ENCODE assay signal across 37 cellular contexts in genomic region chr6:15082708-15083107, GRCh38.
DNase-seq lines count a peak whose midpoint lies in the region; ATAC-seq, FAIRE-seq and TF ChIP-seq lines count a peak whose summit lies in the region.
"Had no signal": no experiment of that assay in that cellular context is flagged by ENCODE, and none has a peak within 500 bp of the region (broad histone marks: within the 10 kb centered on the region; RNA-seq: fewer than 3 reads in every experiment).

No MANE protein-coding gene starts in this region.

- H3K9me1 ChIP-seq in IMR-90 (ENCODE audit: insufficient read depth, low read length): no peaks in the 10 kb centered on the region
- no peaks in the 10 kb centered on the region for H3K9me1 ChIP-seq in K562 (ENCODE audit: control insufficient read depth, insufficient read depth, low read length)

- H2AFZ ChIP-seq in GM23338 (peak overlapping the region; percentile 56; the same call in 1 of the 2 replicates), IMR-90 (replicated peaks; ENCODE audit: low read length, poor library complexity) (peak overlapping the region; percentile 49), K562 (ENCODE audit: low read depth, low read length) (no peak overlapping the region), H1 (ENCODE audit: low read length) (no peak overlapping the region)

- H3K18ac ChIP-seq in IMR-90 (ENCODE audit: low read depth, low read length) (no peak overlapping the region), H1 (ENCODE audit: extremely low read depth, low read length) (peak overlapping the region; percentile 36; the same call in 1 of the 2 replicates)

- FAIRE-seq in K562 (lab: Jason Lieb, UNC) (no peak), H1 (lab: Jason Lieb, UNC) (no peak), kidney (lab: Jason Lieb, UNC) (no peak)
- FAIRE-seq: A204.1, A549, D721Med had no signal

- H4K8ac ChIP-seq in IMR-90 (ENCODE audit: low read depth in 2 of 2, low read length in 2 of 2): no peak overlapping the region
- no peak overlapping the region for H4K8ac ChIP-seq in H1 (ENCODE audit: extremely low read depth, insufficient read depth, low read length)

- peaks cover 4% of the 10 kb centered on the region for H3K27me3 Mint-ChIP-seq in GM23338 (ENCODE audit: insufficient read depth, low read depth, poor library complexity)
- H3K27me3 Mint-ChIP-seq: CD4-positive, alpha-beta T cell had no signal

- no peak overlapping the region for H3K56ac ChIP-seq in IMR-90 (ENCODE audit: extremely low read depth, insufficient read depth, low read length)
- no peak overlapping the region for H3K56ac ChIP-seq in H1 (replicated peaks; ENCODE audit: insufficient read length, low read depth, low read length)

- TF ChIP-seq CTCF in GM23338 (conservative IDR thresholded peaks at IDR 0.05; ENCODE audit: low read depth in 2 of 2) (no peak), IMR-90 (conservative IDR thresholded peaks at IDR 0.05; ENCODE audit: low read depth, low read length) (no peak), K562 (IDR thresholded peaks at IDR 0.05 in 2 of 3, conservative IDR thresholded peaks at IDR 0.05 in 1 of 3; ENCODE audit: insufficient read depth in 2 of 3, low read depth in 1 of 3, low read length in 3 of 3) (no peak), H1 (IDR thresholded peaks at IDR 0.05; ENCODE audit: control extremely low read depth in 1 of 3, insufficient read depth in 1 of 3, low read depth in 1 of 3, low read length in 3 of 3) (no peak), kidney (IDR thresholded peaks at IDR 0.05; ENCODE audit: borderline replicate concordance, extremely low read depth, insufficient read depth) (no peak)

- H3K4ac ChIP-seq in IMR-90 (ENCODE audit: low read depth, low read length) (no peak overlapping the region), H1 (replicated peaks; ENCODE audit: insufficient read length, low read depth, low read length) (no peak overlapping the region)

- H3K36me3 Mint-ChIP-seq in GM23338 (ENCODE audit: low read depth): no peaks in the 10 kb centered on the region; the same call in 2 of the 3 replicates
- H3K36me3 Mint-ChIP-seq: CD14-positive monocyte; CD4-positive, alpha-beta memory T cell; CD4-positive, CD25-positive, alpha-beta regulatory T cell; CD8-positive, alpha-beta memory T cell; CD8-positive, alpha-beta T cell had no signal

- H2BK5ac ChIP-seq in IMR-90 (ENCODE audit: low read depth, low read length, poor library complexity, severe bottlenecking) (no peak overlapping the region), H1 (ENCODE audit: low read depth, low read length) (peak overlapping the region; percentile 40; the same call in 1 of the 2 replicates)

- no peak overlapping the region for H3K27ac ChIP-seq in GM23338 (ENCODE audit: low read depth)
- no peak overlapping the region for H3K27ac ChIP-seq in IMR-90 (ENCODE audit: insufficient read depth, low read length)
- H3K27ac ChIP-seq in K562 (ENCODE audit: extremely low read depth, low read depth, low read length): 0 out of 3 replicates have a peak overlapping the region, but pooled peaks have one; percentile 36
- no peak overlapping the region for H3K27ac ChIP-seq in H1 (ENCODE audit: low read depth, low read length)
- no peak overlapping the region for H3K27ac ChIP-seq in kidney (ENCODE audit: low read depth in 2 of 2, low read length in 2 of 2)
- H3K27ac ChIP-seq: 22Rv1, A549, BLaER1, C4-2B had no signal

- in situ Hi-C loops in IMR-90 (cut with MboI; ENCODE audit: low sequenced_read_pairs): no loop called here
- in situ Hi-C loops in K562 (cut with MboI): no loop called here

- ATAC-seq in GM23338 (no peak), IMR-90 (ENCODE audit: low read depth) (no peak), K562 (no peak), HG02870 (IDR thresholded peaks at IDR 0.05; ENCODE audit: unreplicated experiment) (no peak), GM18519 (IDR thresholded peaks at IDR 0.05; ENCODE audit: low FRiP score, unreplicated experiment) (no peak)
- ATAC-seq: A549; CD8-positive, alpha-beta T cell had no signal

- H3K9me3 Mint-ChIP-seq in GM23338: no peaks in the 10 kb centered on the region
- H3K9me3 Mint-ChIP-seq: CD14-positive monocyte; CD4-positive, alpha-beta memory T cell; CD4-positive, alpha-beta T cell; CD4-positive, CD25-positive, alpha-beta regulatory T cell; CD8-positive, alpha-beta memory T cell; CD8-positive, alpha-beta T cell had no signal

- H2BK12ac ChIP-seq in H1 (ENCODE audit: low read depth, low read length): peak overlapping the region; percentile 97; the same call in 1 of the 2 replicates

- WGBS in IMR-90 (ENCODE audit: extremely low coverage in 2 of 2, insufficient read length in 1 of 2), 2 experiments: no CpG with 5 or more reads among the region's 8 CpGs
- WGBS in K562 (ENCODE audit: insufficient coverage, low coverage, missing lambda C conversion rate): 85% methylated on average over 8 of the region's 8 CpGs
- 96% methylated on average over 8 of the region's 8 CpGs; no CpG with 5 or more reads in 1 of the 2 experiments for WGBS in H1 (ENCODE audit: extremely low coverage in 1 of 2, insufficient coverage in 1 of 2, insufficient read length in 1 of 2, insufficient replicate concordance in 2 of 2, low coverage in 1 of 2, low lambda C conversion rate in 2 of 2, missing lambda C conversion rate in 1 of 2), 2 experiments

- H3K4me2 ChIP-seq in GM23338 (no peak overlapping the region), IMR-90 (ENCODE audit: low read depth, low read length) (no peak overlapping the region), K562 (ENCODE audit: insufficient read depth, low read length) (no peak overlapping the region), H1 (ENCODE audit: insufficient read depth in 1 of 2, low read depth in 2 of 2, low read length in 2 of 2) (no peak overlapping the region)
- H3K4me2 ChIP-seq: A549; BLaER1; BLaER1 treated with 17β-estradiol and CSF1 and Interleukin-3, amounts not matched to agents 10 nM and 100 nM had no signal

- no peaks in the 10 kb centered on the region for H3K9me3 ChIP-seq in IMR-90 (ENCODE audit: control insufficient read depth, insufficient read depth, low read length)
- no peaks in the 10 kb centered on the region for H3K9me3 ChIP-seq in K562 (replicated peaks; ENCODE audit: control insufficient read depth, insufficient read depth, low read depth, low read length)
- H3K9me3 ChIP-seq in H1 (ENCODE audit: insufficient read depth in 2 of 2, low read depth in 1 of 2, low read length in 1 of 2): no peaks in the 10 kb centered on the region
- no peaks in the 10 kb centered on the region for H3K9me3 ChIP-seq in kidney (ENCODE audit: control insufficient read depth in 1 of 2, low read length in 2 of 2)
- H3K9me3 ChIP-seq: A549, BE2C, BLaER1, Caco-2 had no signal

- no peak overlapping the region for H2BK20ac ChIP-seq in IMR-90 (ENCODE audit: low read depth, low read length)
- H2BK20ac ChIP-seq in H1 (ENCODE audit: low read length): peak overlapping the region; percentile 84; the same call in 1 of the 2 replicates

- peaks cover 9% of the 10 kb centered on the region; the same call in 1 of the 2 replicates for H3K9me2 ChIP-seq in GM23338 (ENCODE audit: insufficient read depth)

- TF ChIP-seq EP300 in K562 (IDR thresholded peaks at IDR 0.05; ENCODE audit: low read length) (no peak), H1 (IDR thresholded peaks at IDR 0.05; ENCODE audit: borderline replicate concordance in 1 of 2, low read depth in 2 of 2, low read length in 2 of 2) (no peak)

- H3K4me1 ChIP-seq in GM23338 (ENCODE audit: insufficient read depth): peaks cover 19% of the 10 kb centered on the region; the same call in 1 of the 2 replicates
- no peaks in the 10 kb centered on the region for H3K4me1 ChIP-seq in IMR-90 (ENCODE audit: control insufficient read depth, insufficient read depth, low read length)
- peaks cover 49 to 58% of the 10 kb centered on the region in 2 experiments for H3K4me1 ChIP-seq in K562 (replicated peaks in 1 of 2; ENCODE audit: control insufficient read depth in 2 of 2, insufficient read depth in 2 of 2, low read length in 2 of 2)
- peaks cover 1 to 8% (median 4%) of the 10 kb centered on the region in 4 experiments; a peak in 5 of 7 replicates for H3K4me1 ChIP-seq in H1 (replicated peaks in 1 of 4; ENCODE audit: control insufficient read depth in 3 of 4, insufficient read depth in 4 of 4, low read length in 3 of 4)
- no peaks in the 10 kb centered on the region for H3K4me1 ChIP-seq in kidney (ENCODE audit: control insufficient read depth in 1 of 2, insufficient read depth in 1 of 2, low read depth in 1 of 2, low read length in 2 of 2)
- H3K4me1 ChIP-seq: A549, BE2C had no signal

- H3K79me1 ChIP-seq in IMR-90 (ENCODE audit: low read depth in 1 of 2, low read length in 2 of 2) (no peaks in the 10 kb centered on the region), H1 (ENCODE audit: low read depth, low read length) (no peaks in the 10 kb centered on the region)

- no peak overlapping the region for H2BK120ac ChIP-seq in IMR-90 (ENCODE audit: low read depth, low read length)
- H2BK120ac ChIP-seq in H1 (replicated peaks; ENCODE audit: low read depth, low read length): peak overlapping the region; percentile 57

- no peaks in the 10 kb centered on the region for H3K27me3 ChIP-seq in GM23338 (ENCODE audit: insufficient read depth)
- no peaks in the 10 kb centered on the region for H3K27me3 ChIP-seq in IMR-90 (ENCODE audit: control insufficient read depth, insufficient read depth, low read length)
- no peaks in the 10 kb centered on the region; a peak in 1 of 5 replicates for H3K27me3 ChIP-seq in K562 (ENCODE audit: control insufficient read depth in 2 of 2, insufficient read depth in 2 of 2, low read length in 2 of 2)
- no peaks in the 10 kb centered on the region for H3K27me3 ChIP-seq in H1 (replicated peaks in 1 of 4; ENCODE audit: control insufficient read depth in 3 of 4, extremely low read depth in 1 of 4, insufficient read depth in 3 of 4, low read length in 3 of 4)
- H3K27me3 ChIP-seq: BE2C; BLaER1; BLaER1 treated with 17β-estradiol and CSF1 and Interleukin-3, amounts not matched to agents 10 nM and 100 nM had no signal

- dilution Hi-C loops in IMR-90 (cut with HindIII; ENCODE audit: low sequenced_read_pairs, unreplicated experiment): no loop called here

- no peak overlapping the region for H3K27ac Mint-ChIP-seq in GM23338
- H3K27ac Mint-ChIP-seq: B cell; CD4-positive, alpha-beta memory T cell; CD4-positive, alpha-beta T cell; CD4-positive, CD25-positive, alpha-beta regulatory T cell; CD8-positive, alpha-beta memory T cell; CD8-positive, alpha-beta T cell had no signal

- intact Hi-C loops in IMR-90 (cut with micrococcal nuclease): no loop called here
- intact Hi-C loops in K562 (cut with micrococcal nuclease): loop anchor here (10.0 kb wide), 2 partner anchors 218 to 348 kb away; no protein-coding TSS in a partner anchor
- intact Hi-C loops in kidney (cut with DNase I): no loop called here

- no peaks in the 10 kb centered on the region for H3K23me2 ChIP-seq in H1 (ENCODE audit: low read depth, low read length)

- H4K5ac ChIP-seq in IMR-90 (ENCODE audit: low read depth, low read length) (no peak overlapping the region), H1 (ENCODE audit: insufficient read length, low read depth, low read length) (no peak overlapping the region)

- CTCF ChIA-PET in IMR-90 (lab: Yijun Ruan, JAX) (no interaction called here), K562 (lab: Yijun Ruan, JAX; ENCODE audit: low intra/inter-chr PET ratio) (no interaction called here), H1 (lab: Charles Lee; ENCODE audit: partially characterized antibody) (interaction anchor here (0.9 to 1.5 kb wide), 2 partner anchors 44 to 191 kb away, joined by 3 read pairs; no protein-coding TSS in a partner anchor)

- DNase-seq in GM23338 (ENCODE audit: low spot score): no peak
- DNase-seq in IMR-90: no peak
- DNase-seq in K562 (ENCODE audit: extremely low read depth in 1 of 4, low spot score in 3 of 4): no peak
- DNase-seq in H1 (ENCODE audit: low read depth in 1 of 2, low spot score in 2 of 2): no peak
- no peak for DNase-seq in kidney
- no peak for DNase-seq in germinal center (ENCODE audit: low spot score)
- DNase-seq: 8988T; ACHN; AML-193; BE2C; C1 segment of cervical spinal cord; Caco-2; Calu3; CD4-positive, alpha-beta memory T cell; CD4-positive, alpha-beta T cell; CD4-positive, CD25-positive, alpha-beta regulatory T cell; CD8-positive, alpha-beta memory T cell; CD8-positive, alpha-beta T cell; COR-L47; DMS 273 treated with DMSO at 0.1 percent for 48 hours; DMS153; DMS53; DMS79; DMS79 treated with DMSO at 0.1 percent for 48 hours; DND-41; EL had no signal

- no peaks in the 10 kb centered on the region for H4K20me1 ChIP-seq in GM23338 (replicated peaks; ENCODE audit: insufficient read depth)
- H4K20me1 ChIP-seq in IMR-90 (ENCODE audit: insufficient read depth, low read length): no peaks in the 10 kb centered on the region
- no peaks in the 10 kb centered on the region for H4K20me1 ChIP-seq in K562 (replicated peaks; ENCODE audit: control insufficient read depth, insufficient read depth, low read length)
- H4K20me1 ChIP-seq in H1 (replicated peaks in 1 of 2; ENCODE audit: control insufficient read depth in 1 of 2, insufficient read depth in 2 of 2, low read length in 2 of 2): no peaks in the 10 kb centered on the region
- H4K20me1 ChIP-seq: BLaER1; BLaER1 treated with 17β-estradiol and CSF1 and Interleukin-3, amounts not matched to agents 10 nM and 100 nM had no signal

- POLR2A ChIA-PET in IMR-90 (lab: Charles Lee; ENCODE audit: unreplicated experiment) (no interaction called here), K562 (lab: Yijun Ruan, JAX) (interaction anchor here (0.7 to 0.9 kb wide), 3 partner anchors 9 to 184 kb away, joined by 3 to 4 read pairs (median 4); no protein-coding TSS in a partner anchor), H1 (lab: Charles Lee; ENCODE audit: partially characterized antibody) (no interaction called here)

- no peak overlapping the region for H3K4me3 Mint-ChIP-seq in GM23338
- H3K4me3 Mint-ChIP-seq: B cell; CD14-positive monocyte; CD4-positive, alpha-beta memory T cell; CD4-positive, alpha-beta T cell; CD4-positive, CD25-positive, alpha-beta regulatory T cell; CD8-positive, alpha-beta memory T cell; CD8-positive, alpha-beta T cell had no signal

- H3F3A ChIP-seq in GM23338 (replicated peaks; ENCODE audit: low read depth): peaks cover 3% of the 10 kb centered on the region; the same call in 1 of the 2 replicates

- no peak overlapping the region for H3K14ac ChIP-seq in IMR-90 (replicated peaks; ENCODE audit: low read depth, low read length)
- no peak overlapping the region for H3K14ac ChIP-seq in H1 (ENCODE audit: insufficient read length)

- H3K4me1 Mint-ChIP-seq in GM23338: peaks cover 15% of the 10 kb centered on the region
- H3K4me1 Mint-ChIP-seq: CD4-positive, CD25-positive, alpha-beta regulatory T cell; CD8-positive, alpha-beta memory T cell had no signal

- no peak for TF ChIP-seq RAD21 in IMR-90 (IDR thresholded peaks at IDR 0.05; ENCODE audit: low read length)
- TF ChIP-seq RAD21 in K562 (CRISPR knock-in tag; conservative IDR thresholded peaks at IDR 0.05 in 1 of 2, IDR thresholded peaks at IDR 0.05 in 1 of 2): no peak
- no peak for TF ChIP-seq RAD21 in H1 (IDR thresholded peaks at IDR 0.05 in 1 of 2, conservative IDR thresholded peaks at IDR 0.05 in 1 of 2; ENCODE audit: low read depth in 2 of 2, low read length in 2 of 2)

- H3K36me3 ChIP-seq in GM23338 (ENCODE audit: insufficient read depth): no peaks in the 10 kb centered on the region
- H3K36me3 ChIP-seq in IMR-90 (ENCODE audit: control insufficient read depth, insufficient read depth, low read length): no peaks in the 10 kb centered on the region
- H3K36me3 ChIP-seq in K562 (ENCODE audit: control insufficient read depth, insufficient read depth, low read length): peaks cover 12% of the 10 kb centered on the region; the same call in 1 of the 3 replicates
- no peaks in the 10 kb centered on the region for H3K36me3 ChIP-seq in H1 (ENCODE audit: control insufficient read depth in 2 of 4, insufficient read depth in 4 of 4, low read length in 3 of 4)
- no peaks in the 10 kb centered on the region for H3K36me3 ChIP-seq in kidney (ENCODE audit: control insufficient read depth in 1 of 2, insufficient read depth in 2 of 2, low read length in 2 of 2)
- H3K36me3 ChIP-seq: BE2C; BLaER1; BLaER1 treated with 17β-estradiol and CSF1 and Interleukin-3, amounts not matched to agents 10 nM and 100 nM had no signal

- H3K79me2 ChIP-seq in GM23338 (replicated peaks; ENCODE audit: insufficient read depth): no peaks in the 10 kb centered on the region
- H3K79me2 ChIP-seq in K562 (ENCODE audit: control insufficient read depth, insufficient read depth, low read length): peaks cover 32% of the 10 kb centered on the region
- no peaks in the 10 kb centered on the region for H3K79me2 ChIP-seq in H1 (ENCODE audit: control insufficient read depth in 1 of 2, insufficient read depth in 2 of 2, low read length in 2 of 2)

- no peak overlapping the region for H2AK9ac ChIP-seq in IMR-90 (replicated peaks; ENCODE audit: low read depth, low read length, poor library complexity)

- H3K4me3 ChIP-seq in GM23338 (no peak overlapping the region), IMR-90 (ENCODE audit: insufficient read depth, low read depth, low read length) (no peak overlapping the region), K562 (no peak overlapping the region), H1 (ENCODE audit: extremely low read depth in 1 of 4, insufficient read depth in 2 of 4, low read depth in 3 of 4, low read length in 4 of 4) (no peak overlapping the region), kidney (ENCODE audit: low read length in 2 of 2) (no peak overlapping the region)
- H3K4me3 ChIP-seq: A549; BLaER1; BLaER1 treated with 17β-estradiol and CSF1 and Interleukin-3, amounts not matched to agents 10 nM and 100 nM had no signal

- BruUV-seq in IMR-90 (replicated peaks; lab: Mats Ljungman, UMichigan) (no TSS peak), K562 (replicated peaks; lab: Mats Ljungman, UMichigan) (no TSS peak)

- TF ChIP-seq POLR2A in IMR-90 (IDR thresholded peaks at IDR 0.05; ENCODE audit: low read depth, low read length) (no peak), K562 (conservative IDR thresholded peaks at IDR 0.05) (no peak), H1 (IDR thresholded peaks at IDR 0.05; ENCODE audit: control extremely low read depth in 1 of 2, low read depth in 2 of 2, low read length in 2 of 2) (no peak)

- no peak overlapping the region for H2BK15ac ChIP-seq in IMR-90 (ENCODE audit: low read depth, low read length)
- H2BK15ac ChIP-seq in H1 (ENCODE audit: low read length): no peak overlapping the region

- no peak overlapping the region for H3K23ac ChIP-seq in IMR-90 (ENCODE audit: low read depth, low read length)
- no peak overlapping the region for H3K23ac ChIP-seq in H1 (ENCODE audit: insufficient read length)

- no peak overlapping the region for H2AK5ac ChIP-seq in IMR-90 (ENCODE audit: low read depth, low read length)
- H2AK5ac ChIP-seq in H1 (ENCODE audit: low read depth, low read length): no peak overlapping the region

- no peak overlapping the region for H3K9ac ChIP-seq in IMR-90 (ENCODE audit: low read depth, low read length)
- peak overlapping the region in 1 of 2 experiments; percentile 59; a peak in 1 of 4 replicates for H3K9ac ChIP-seq in K562 (ENCODE audit: insufficient read depth in 1 of 2, low read depth in 2 of 2, low read length in 2 of 2)
- no peak overlapping the region for H3K9ac ChIP-seq in H1 (replicated peaks in 1 of 4; ENCODE audit: extremely low read depth in 1 of 4, low read depth in 3 of 4, low read length in 3 of 4)
- H3K9ac ChIP-seq in kidney (ENCODE audit: low read length in 2 of 2): no peak overlapping the region
- H3K9ac ChIP-seq: BLaER1; BLaER1 treated with 17β-estradiol and CSF1 and Interleukin-3, amounts not matched to agents 10 nM and 100 nM had no signal

- H4K91ac ChIP-seq in IMR-90 (ENCODE audit: insufficient read depth, low read depth, low read length) (no peak overlapping the region), H1 (replicated peaks; ENCODE audit: insufficient read length, low read length) (peak overlapping the region; percentile 89)

Comparison
In these comparisons a context has a peak if more than half of its experiments do, and no peak if none do; other contexts are left out.
1. H2AFZ ChIP-seq: peak in GM23338 (single experiment) and IMR-90 (single experiment); none in K562 (single experiment) and H1 (single experiment).